In genomic region chr10:22324413-22324812, GRCh38 we compare ENCODE assay signal across 1 cellular context.
TF ChIP-seq lines count a peak whose summit lies in the region.

No MANE protein-coding gene starts in this region.

TF ChIP-seq in GM12878, 131 proteins besides CTCF, POLR2A, EP300 and RAD21:
- TF ChIP-seq HSF1 (IDR thresholded peaks at IDR 0.05; ENCODE audit: low read depth, low read length) (no peak), NFIC (IDR thresholded peaks at IDR 0.05; ENCODE audit: low read depth, low read length) (0 out of 2 replicates have a peak, but pooled peaks have one; percentile 9)
